12 cellular contexts compared by ENCODE assay signal in the genomic region with DNA sequence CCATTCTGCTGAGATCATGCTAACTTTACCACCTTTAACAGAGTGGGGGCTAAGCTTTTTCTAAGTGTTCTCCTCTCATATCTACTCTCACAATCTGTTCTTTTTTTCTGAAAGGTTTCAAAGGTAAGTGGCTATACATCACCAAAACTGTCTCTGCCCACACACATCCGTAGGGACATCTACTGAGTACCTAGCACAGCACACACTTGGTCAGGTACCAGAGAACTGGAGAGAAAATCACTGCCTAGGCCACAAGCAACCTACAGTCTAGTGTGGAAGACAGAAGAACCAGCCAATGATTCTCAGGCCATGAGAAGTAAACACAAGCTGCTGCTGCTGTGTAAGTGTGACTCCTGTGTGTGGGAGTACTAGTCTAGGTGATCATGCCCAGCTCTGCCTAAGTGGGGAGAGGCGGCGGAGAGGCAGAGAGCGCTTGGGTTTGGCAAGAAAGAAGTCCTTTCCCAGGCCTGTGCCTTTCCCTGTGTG.
DNase-seq lines count a peak whose midpoint lies in the region; ATAC-seq and TF ChIP-seq lines count a peak whose summit lies in the region.
"Had no signal": no experiment of that assay in that cellular context is flagged by ENCODE, and none has a peak within 500 bp of the region (broad histone marks: within the 10 kb centered on the region; RNA-seq: fewer than 3 reads in every experiment).

No MANE protein-coding gene starts in this region.

- H4K20me1 ChIP-seq in mammary epithelial cell (ENCODE audit: insufficient read depth, low read length) = no peaks in the 10 kb centered on the region

- H3K36me3 Mint-ChIP-seq in MCF 10A (ENCODE audit: insufficient read depth, unreplicated experiment) = peaks cover 5% of the 10 kb centered on the region
- H3K36me3 Mint-ChIP-seq in activated CD8-positive, alpha-beta T cell treated with anti-CD3 and anti-CD28 coated beads, Interleukin-2, amount 10 ng/mL, durations not matched to agents 7 days and 5 days (ENCODE audit: low read depth) = peaks cover 6% of the 10 kb centered on the region

- CTCF ChIA-PET in MCF 10A (lab: Yijun Ruan, JAX) = interaction anchor here (0.5 kb wide), 1 partner anchor 21 kb away, joined by 3 read pairs; no protein-coding TSS in a partner anchor
- CTCF ChIA-PET in mammary epithelial cell (lab: Charles Lee; ENCODE audit: low non-redundant PET) = no interaction called here
- CTCF ChIA-PET in activated CD8-positive, alpha-beta T cell treated with anti-CD3 and anti-CD28 coated beads, Interleukin-2, amount 10 ng/mL, durations not matched to agents 7 days and 5 days (lab: Charles Lee) = interaction anchor here (0.8 to 1.1 kb wide), 2 partner anchors 52 to 124 kb away, joined by 3 read pairs; no protein-coding TSS in a partner anchor

- DNase-seq in MCF 10A (ENCODE audit: unreplicated experiment) = peak; percentile 8
- no peak for DNase-seq in mammary epithelial cell
- no peak for DNase-seq in activated CD8-positive, alpha-beta T cell treated with anti-CD3 and anti-CD28 coated beads, Interleukin-2, amount 10 ng/mL, durations not matched to agents 7 days and 5 days
- no peak for DNase-seq in NCI-H82 (lab: John Stamatoyannopoulos, UW)
- DNase-seq in NCI-H1694 treated with DMSO at 0.1 percent for 48 hours (lab: John Stamatoyannopoulos, UW) = no peak
- no peak for DNase-seq in kidney tubule cell (ENCODE audit: low spot score)
- no peak for DNase-seq in NCI-H1436 (lab: John Stamatoyannopoulos, UW)
- DNase-seq: right lobe of liver had no signal

- in situ Hi-C loops in mammary epithelial cell (cut with MboI; ENCODE audit: low sequenced_read_pairs in 2 of 2) = no loop called here

- intact Hi-C loops in MCF 10A (cut with micrococcal nuclease) (no loop called here), mammary epithelial cell (cut with micrococcal nuclease) (no loop called here)

- no peak overlapping the region for H3K27ac Mint-ChIP-seq in MCF 10A (ENCODE audit: low read depth, unreplicated experiment)
- peak overlapping the region; percentile 35 for H3K27ac Mint-ChIP-seq in activated CD8-positive, alpha-beta T cell treated with anti-CD3 and anti-CD28 coated beads, Interleukin-2, amount 10 ng/mL, durations not matched to agents 7 days and 5 days
- H3K27ac Mint-ChIP-seq: activated naive CD4-positive, alpha-beta T cell treated with anti-CD3 and anti-CD28 coated beads, Interleukin-2, amount 50 U/mL, for 24 hours had no signal

- TF ChIP-seq CTCF in MCF 10A (IDR thresholded peaks at IDR 0.05; ENCODE audit: unreplicated experiment) (no peak), mammary epithelial cell (conservative IDR thresholded peaks at IDR 0.05 in 1 of 2, IDR thresholded peaks at IDR 0.05 in 1 of 2; ENCODE audit: extremely low read depth in 1 of 2, insufficient read depth in 1 of 2, low read depth in 1 of 2, low read length in 2 of 2) (no peak)

- H3K9ac ChIP-seq in mammary epithelial cell (ENCODE audit: insufficient read depth, low read length) = no peak overlapping the region

- no peaks in the 10 kb centered on the region for H3K4me1 ChIP-seq in mammary epithelial cell (ENCODE audit: insufficient read depth, low read length)
- H3K4me1 ChIP-seq: right lobe of liver had no signal

- no peak overlapping the region for H3K27ac ChIP-seq in mammary epithelial cell (ENCODE audit: insufficient read depth, low read depth, low read length)
- H3K27ac ChIP-seq: right lobe of liver, SK-N-MC had no signal

- dilution Hi-C loops in mammary epithelial cell (cut with HindIII; ENCODE audit: low sequenced_read_pairs) = no loop called here

- no peaks in the 10 kb centered on the region for H3K9me3 ChIP-seq in mammary epithelial cell (replicated peaks; ENCODE audit: insufficient read depth, low read length)
- H3K9me3 ChIP-seq: right lobe of liver had no signal

- no peaks in the 10 kb centered on the region for H3K79me2 ChIP-seq in mammary epithelial cell (ENCODE audit: insufficient read depth, low read length)

- no peak overlapping the region for H3K4me3 Mint-ChIP-seq in MCF 10A (ENCODE audit: unreplicated experiment)
- H3K4me3 Mint-ChIP-seq in activated CD8-positive, alpha-beta T cell treated with anti-CD3 and anti-CD28 coated beads, Interleukin-2, amount 10 ng/mL, durations not matched to agents 7 days and 5 days = no peak overlapping the region
- H3K4me3 Mint-ChIP-seq: activated naive CD4-positive, alpha-beta T cell treated with anti-CD3 and anti-CD28 coated beads, Interleukin-2, amount 50 U/mL, for 24 hours had no signal

- no TSS peak for BruUV-seq in MCF 10A (replicated peaks; lab: Mats Ljungman, UMichigan)
- no TSS peak for BruUV-seq in mammary epithelial cell (replicated peaks; lab: Mats Ljungman, UMichigan)

- H3K27me3 ChIP-seq in mammary epithelial cell (ENCODE audit: insufficient read depth, low read length) = no peaks in the 10 kb centered on the region
- H3K27me3 ChIP-seq: right lobe of liver had no signal

- no peaks in the 10 kb centered on the region for H3K27me3 Mint-ChIP-seq in MCF 10A (ENCODE audit: insufficient read depth, unreplicated experiment)
- no peaks in the 10 kb centered on the region for H3K27me3 Mint-ChIP-seq in activated CD8-positive, alpha-beta T cell treated with anti-CD3 and anti-CD28 coated beads, Interleukin-2, amount 10 ng/mL, durations not matched to agents 7 days and 5 days (ENCODE audit: low read depth)
- H3K27me3 Mint-ChIP-seq: activated naive CD4-positive, alpha-beta T cell treated with anti-CD3 and anti-CD28 coated beads, Interleukin-2, amount 50 U/mL, for 24 hours had no signal

- no peak overlapping the region for H2AFZ ChIP-seq in mammary epithelial cell (ENCODE audit: low read depth, low read length)

- no peaks in the 10 kb centered on the region for H3K9me3 Mint-ChIP-seq in MCF 10A (ENCODE audit: unreplicated experiment)
- H3K9me3 Mint-ChIP-seq in activated CD8-positive, alpha-beta T cell treated with anti-CD3 and anti-CD28 coated beads, Interleukin-2, amount 10 ng/mL, durations not matched to agents 7 days and 5 days (ENCODE audit: insufficient read depth) = no peaks in the 10 kb centered on the region
- H3K9me3 Mint-ChIP-seq: activated naive CD4-positive, alpha-beta T cell treated with anti-CD3 and anti-CD28 coated beads, Interleukin-2, amount 50 U/mL, for 24 hours had no signal

- H3K4me1 Mint-ChIP-seq in MCF 10A (ENCODE audit: insufficient read depth, unreplicated experiment) = no peaks in the 10 kb centered on the region
- H3K4me1 Mint-ChIP-seq in activated CD8-positive, alpha-beta T cell treated with anti-CD3 and anti-CD28 coated beads, Interleukin-2, amount 10 ng/mL, durations not matched to agents 7 days and 5 days (ENCODE audit: low read depth) = peaks cover 7% of the 10 kb centered on the region
- H3K4me1 Mint-ChIP-seq: activated naive CD4-positive, alpha-beta T cell treated with anti-CD3 and anti-CD28 coated beads, Interleukin-2, amount 50 U/mL, for 24 hours had no signal

- POLR2A ChIA-PET in MCF 10A (lab: Yijun Ruan, JAX) = interaction anchor here (0.6 to 1.4 kb wide), 4 partner anchors 10 to 139 kb away, joined by 3 read pairs; no protein-coding TSS in a partner anchor
- POLR2A ChIA-PET in activated CD8-positive, alpha-beta T cell treated with anti-CD3 and anti-CD28 coated beads, Interleukin-2, amount 10 ng/mL, durations not matched to agents 7 days and 5 days (lab: Charles Lee) = no interaction called here

- no peak overlapping the region for H3K4me2 ChIP-seq in mammary epithelial cell (ENCODE audit: insufficient read depth, low read depth, low read length)

- no peak overlapping the region for H3K4me3 ChIP-seq in mammary epithelial cell (replicated peaks in 1 of 3; ENCODE audit: insufficient read depth in 1 of 3, low read depth in 2 of 3, low read length in 3 of 3)
- H3K4me3 ChIP-seq: right lobe of liver, SK-N-MC had no signal

- H3K36me3 ChIP-seq in mammary epithelial cell (ENCODE audit: insufficient read depth, low read length) = no peaks in the 10 kb centered on the region
- H3K36me3 ChIP-seq: right lobe of liver had no signal

- 84% methylated on average over 4 of the region's 4 CpGs for WGBS in mammary epithelial cell (ENCODE audit: low coverage, missing lambda C conversion rate)

- ATAC-seq in HG03025 (IDR thresholded peaks at IDR 0.05; ENCODE audit: low FRiP score, unreplicated experiment) = peak; percentile 52
- no peak for ATAC-seq in activated CD8-positive, alpha-beta T cell treated with anti-CD3 and anti-CD28 coated beads, Interleukin-2, amount 10 ng/mL, durations not matched to agents 7 days and 5 days
- ATAC-seq: HCT116, right lobe of liver had no signal
